ENCODE assay signal across 16 cellular contexts in genomic region chr4:7620814-7621176, GRCh38.
DNase-seq lines count a peak whose midpoint lies in the region; ATAC-seq and TF ChIP-seq lines count a peak whose summit lies in the region.
"Had no signal": no experiment of that assay in that cellular context is flagged by ENCODE, and none has a peak within 500 bp of the region (broad histone marks: within the 10 kb centered on the region; RNA-seq: fewer than 3 reads in every experiment).

No MANE protein-coding gene starts in this region.

- peak overlapping the region; percentile 71 to 94 (median 90) for H3K4me2 ChIP-seq in BLaER1 treated with 17β-estradiol and CSF1 and Interleukin-3, amounts not matched to agents 10 nM and 100 nM
- no peak overlapping the region for H3K4me2 ChIP-seq in neural progenitor cell

- H3K4me1 Mint-ChIP-seq in neural progenitor cell = peaks cover 8% of the 10 kb centered on the region
- H3K4me1 Mint-ChIP-seq in MCF 10A (ENCODE audit: insufficient read depth, unreplicated experiment) = no peaks in the 10 kb centered on the region
- H3K4me1 Mint-ChIP-seq: B cell had no signal

- intact Hi-C loops in upper lobe of right lung (cut with DNase I) (no loop called here), MCF 10A (cut with micrococcal nuclease) (no loop called here)

- H3K27ac ChIP-seq in BLaER1 treated with 17β-estradiol and CSF1 and Interleukin-3, amounts not matched to agents 10 nM and 100 nM = peak overlapping the region in 7 of 11 experiments; percentile 21 to 68 (median 53); a peak in 12 of 22 replicates
- no peak overlapping the region for H3K27ac ChIP-seq in neural progenitor cell
- H3K27ac ChIP-seq in upper lobe of right lung = no peak overlapping the region

- H3K9me3 Mint-ChIP-seq in neural progenitor cell (no peaks in the 10 kb centered on the region), MCF 10A (ENCODE audit: unreplicated experiment) (no peaks in the 10 kb centered on the region)
- H3K9me3 Mint-ChIP-seq: CD8-positive, alpha-beta T cell had no signal

- H3K27me3 ChIP-seq in BLaER1 treated with 17β-estradiol and CSF1 and Interleukin-3, amounts not matched to agents 10 nM and 100 nM = peaks cover 0 to 3% (median 0%) of the 10 kb centered on the region in 11 experiments; a peak in 2 of 22 replicates
- no peaks in the 10 kb centered on the region for H3K27me3 ChIP-seq in neural progenitor cell
- H3K27me3 ChIP-seq in upper lobe of right lung = peaks cover 7% of the 10 kb centered on the region

- peak; percentile 4 for ATAC-seq in upper lobe of right lung
- ATAC-seq: CD8-positive, alpha-beta T cell had no signal

- H3K9me3 ChIP-seq in BLaER1 treated with 17β-estradiol and CSF1 and Interleukin-3, amounts not matched to agents 10 nM and 100 nM (replicated peaks in 1 of 11) = no peaks in the 10 kb centered on the region
- H3K9me3 ChIP-seq in neural progenitor cell (ENCODE audit: low read depth) (no peaks in the 10 kb centered on the region), upper lobe of right lung (no peaks in the 10 kb centered on the region)
- H3K9me3 ChIP-seq: Caco-2 had no signal

- CTCF ChIA-PET in MCF 10A (lab: Yijun Ruan, JAX) = no interaction called here

- H3K4me3 ChIP-seq in BLaER1 treated with 17β-estradiol and CSF1 and Interleukin-3, amounts not matched to agents 10 nM and 100 nM = no peak overlapping the region
- H3K4me3 ChIP-seq in neural progenitor cell = no peak overlapping the region
- no peak overlapping the region for H3K4me3 ChIP-seq in upper lobe of right lung
- no peak overlapping the region for H3K4me3 ChIP-seq in foreskin fibroblast (ENCODE audit: low read depth in 1 of 2, low read length in 2 of 2)

- H3K9ac ChIP-seq in BLaER1 treated with 17β-estradiol and CSF1 and Interleukin-3, amounts not matched to agents 10 nM and 100 nM = peak overlapping the region in 7 of 11 experiments; percentile 19 to 49 (median 40); a peak in 8 of 22 replicates
- no peak overlapping the region for H3K9ac ChIP-seq in neural progenitor cell

- no peaks in the 10 kb centered on the region for H3K79me2 ChIP-seq in neural progenitor cell (ENCODE audit: low read depth)

- BruUV-seq in MCF 10A (replicated peaks; lab: Mats Ljungman, UMichigan) = no TSS peak

- H3K27ac Mint-ChIP-seq in neural progenitor cell (no peak overlapping the region), MCF 10A (ENCODE audit: low read depth, unreplicated experiment) (no peak overlapping the region)
- H3K27ac Mint-ChIP-seq: B cell; CD8-positive, alpha-beta T cell had no signal

- no peaks in the 10 kb centered on the region for H4K20me1 ChIP-seq in BLaER1 treated with 17β-estradiol and CSF1 and Interleukin-3, amounts not matched to agents 10 nM and 100 nM
- H4K20me1 ChIP-seq in neural progenitor cell (ENCODE audit: low read depth) = no peaks in the 10 kb centered on the region

- no peaks in the 10 kb centered on the region for H3F3A ChIP-seq in neural progenitor cell (ENCODE audit: low read depth)

- no peak overlapping the region for H2AFZ ChIP-seq in neural progenitor cell (replicated peaks)

- H3K4me1 ChIP-seq in BLaER1 treated with 17β-estradiol and CSF1 and Interleukin-3, amounts not matched to agents 10 nM and 100 nM = peaks cover 32 to 47% (median 42%) of the 10 kb centered on the region in 10 experiments
- H3K4me1 ChIP-seq in neural progenitor cell (no peaks in the 10 kb centered on the region), upper lobe of right lung (no peaks in the 10 kb centered on the region)
- H3K4me1 ChIP-seq: Caco-2 had no signal

- POLR2A ChIA-PET in MCF 10A (lab: Yijun Ruan, JAX) = no interaction called here

- H3K27me3 Mint-ChIP-seq in neural progenitor cell (ENCODE audit: insufficient read depth, low read depth) = peaks cover 6% of the 10 kb centered on the region
- peaks cover 28% of the 10 kb centered on the region for H3K27me3 Mint-ChIP-seq in MCF 10A (ENCODE audit: insufficient read depth, unreplicated experiment)

- DNase-seq in ecto neural progenitor cell (ENCODE audit: low spot score) (peak; percentile 52), neural progenitor cell (ENCODE audit: low spot score) (peak; percentile 31), upper lobe of right lung (no peak), foreskin fibroblast (no peak), anterior cingulate cortex (lab: John Stamatoyannopoulos, UW) (no peak), MCF 10A (ENCODE audit: unreplicated experiment) (no peak)
- DNase-seq: 8988T; Caco-2; CD8-positive, alpha-beta T cell; DMS53; GF-D8; IMR-90; KBM-7 had no signal

- H3K36me3 Mint-ChIP-seq in neural progenitor cell = no peaks in the 10 kb centered on the region
- H3K36me3 Mint-ChIP-seq in MCF 10A (ENCODE audit: insufficient read depth, unreplicated experiment) = no peaks in the 10 kb centered on the region
- H3K36me3 Mint-ChIP-seq: CD14-positive monocyte; CD8-positive, alpha-beta T cell had no signal

- TF ChIP-seq CTCF in neural progenitor cell (IDR thresholded peaks at IDR 0.05) (no peak), upper lobe of right lung (IDR thresholded peaks at IDR 0.05) (no peak), foreskin fibroblast (IDR thresholded peaks at IDR 0.05; ENCODE audit: low read depth, low read length) (no peak), MCF 10A (IDR thresholded peaks at IDR 0.05; ENCODE audit: unreplicated experiment) (no peak)

- H3K4me3 Mint-ChIP-seq in neural progenitor cell (no peak overlapping the region), MCF 10A (ENCODE audit: unreplicated experiment) (no peak overlapping the region)
- H3K4me3 Mint-ChIP-seq: B cell; CD14-positive monocyte; CD8-positive, alpha-beta T cell had no signal

- no peaks in the 10 kb centered on the region; a peak in 1 of 22 replicates for H3K36me3 ChIP-seq in BLaER1 treated with 17β-estradiol and CSF1 and Interleukin-3, amounts not matched to agents 10 nM and 100 nM
- H3K36me3 ChIP-seq in neural progenitor cell = no peaks in the 10 kb centered on the region
- no peaks in the 10 kb centered on the region for H3K36me3 ChIP-seq in upper lobe of right lung

Comparison
In these comparisons a context has a peak if more than half of its experiments do, and no peak if none do; other contexts are left out.
1. H3K27ac ChIP-seq: peak in BLaER1 treated with 17β-estradiol and CSF1 and Interleukin-3, amounts not matched to agents 10 nM and 100 nM (7 of 11); none in neural progenitor cell (single experiment) and upper lobe of right lung (single experiment).
2. DNase-seq: peak in ecto neural progenitor cell (single experiment) and neural progenitor cell (single experiment); none in upper lobe of right lung (single experiment), foreskin fibroblast (0 of 2), anterior cingulate cortex (0 of 58) and MCF 10A (single experiment).